In the genomic region with DNA sequence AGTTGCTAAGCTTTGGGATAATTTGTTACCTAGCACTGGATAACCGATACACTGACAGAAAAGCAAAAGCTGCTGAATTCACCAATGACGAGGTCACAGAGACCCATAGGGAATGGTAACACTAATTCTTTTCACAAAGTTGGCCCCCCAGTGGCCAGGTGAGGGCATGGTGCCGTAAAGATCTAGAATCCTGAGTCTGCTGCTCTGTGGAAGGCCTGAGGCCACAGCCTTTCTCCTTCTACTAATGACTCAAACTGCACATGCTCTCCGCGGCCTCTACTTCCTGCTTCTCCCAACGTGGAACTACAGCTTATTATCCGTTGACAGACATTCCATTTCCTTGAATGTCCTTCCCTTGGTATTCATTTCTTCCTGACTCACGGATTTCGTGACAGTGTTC, we compare ENCODE assay signal across 14 cellular contexts.
A peak's percentile ranks its signal among the peaks of the same experiment; 100 is the strongest.
DNase-seq lines count a peak whose midpoint lies in the region; ATAC-seq and TF ChIP-seq lines count a peak whose summit lies in the region.
"Had no signal": no experiment of that assay in that cellular context is flagged by ENCODE, and none has a peak within 500 bp of the region (broad histone marks: within the 10 kb centered on the region; RNA-seq: fewer than 3 reads in every experiment).

No MANE protein-coding gene starts in this region.

- H3K27me3 ChIP-seq in BLaER1 treated with 17β-estradiol and CSF1 and Interleukin-3, amounts not matched to agents 10 nM and 100 nM = no peaks in the 10 kb centered on the region
- no peaks in the 10 kb centered on the region for H3K27me3 ChIP-seq in MG63
- no peaks in the 10 kb centered on the region for H3K27me3 ChIP-seq in dorsolateral prefrontal cortex

- peak overlapping the region in 4 of 10 experiments; percentile 5 to 46 (median 27); a peak in 5 of 20 replicates for H3K4me3 ChIP-seq in BLaER1 treated with 17β-estradiol and CSF1 and Interleukin-3, amounts not matched to agents 10 nM and 100 nM
- H3K4me3 ChIP-seq in GM12865 (ENCODE audit: low read depth, low read length) (no peak overlapping the region), MG63 (no peak overlapping the region), dorsolateral prefrontal cortex (no peak overlapping the region)

- peaks cover 0 to 86% (median 39%) of the 10 kb centered on the region in 11 experiments; a peak in 17 of 22 replicates for H3K36me3 ChIP-seq in BLaER1 treated with 17β-estradiol and CSF1 and Interleukin-3, amounts not matched to agents 10 nM and 100 nM
- no peaks in the 10 kb centered on the region for H3K36me3 ChIP-seq in MG63

- DNase-seq in GM12865 (ENCODE audit: low read depth) (no peak), RPMI8226 (peak; percentile 23), islet precursor cell (peak; percentile 57), MG63 (no peak), dorsolateral prefrontal cortex (no peak), OCI-M1 (lab: John Stamatoyannopoulos, UW) (no peak)
- DNase-seq: activated T-cell treated with anti-CD3 and anti-CD28 coated beads, Interleukin-2, amount 50 U/mL, for 24 hours; dermis blood vessel endothelial cell; NCI-H1048; NCI-H446 treated with DMSO at 0.1 percent for 48 hours; T-helper 2 cell had no signal

- H3K4me1 ChIP-seq in BLaER1 treated with 17β-estradiol and CSF1 and Interleukin-3, amounts not matched to agents 10 nM and 100 nM = peaks cover 82 to 100% (median 99%) of the 10 kb centered on the region in 10 experiments

- peaks cover 0 to 62% (median 42%) of the 10 kb centered on the region in 11 experiments; a peak in 19 of 22 replicates for H3K9me3 ChIP-seq in BLaER1 treated with 17β-estradiol and CSF1 and Interleukin-3, amounts not matched to agents 10 nM and 100 nM (replicated peaks in 1 of 11)
- no peaks in the 10 kb centered on the region; the same call in 1 of the 2 replicates for H3K9me3 ChIP-seq in MG63

- peaks cover 0 to 9% (median 0%) of the 10 kb centered on the region in 11 experiments; a peak in 2 of 22 replicates for H4K20me1 ChIP-seq in BLaER1 treated with 17β-estradiol and CSF1 and Interleukin-3, amounts not matched to agents 10 nM and 100 nM

- peak overlapping the region; percentile 65 to 91 (median 81) for H3K4me2 ChIP-seq in BLaER1 treated with 17β-estradiol and CSF1 and Interleukin-3, amounts not matched to agents 10 nM and 100 nM

- peak overlapping the region; percentile 74 to 91 (median 86); a peak in 21 of 22 replicates for H3K27ac ChIP-seq in BLaER1 treated with 17β-estradiol and CSF1 and Interleukin-3, amounts not matched to agents 10 nM and 100 nM
- peak overlapping the region in 29 of 59 donors; percentile 3 to 78 (median 34) for H3K27ac ChIP-seq in dorsolateral prefrontal cortex
- H3K27ac ChIP-seq: RWPE1 had no signal

- intact Hi-C loops in dorsolateral prefrontal cortex (cut with DNase I) = no loop called here

- no peak for ATAC-seq in HG03378 (IDR thresholded peaks at IDR 0.05; ENCODE audit: unreplicated experiment)

- TF ChIP-seq CTCF in GM12865 (IDR thresholded peaks at IDR 0.05; ENCODE audit: insufficient read depth, low read depth, low read length, missing control alignments) (peak; percentile 13), dorsolateral prefrontal cortex (IDR thresholded peaks at IDR 0.05 in 54 of 56, conservative IDR thresholded peaks at IDR 0.05 in 2 of 56; ENCODE audit: low read depth in 1 of 56, partially characterized antibody in 56 of 56) (peak in 2 of 56 donors; percentile 11 to 17)

- H3K9ac ChIP-seq in BLaER1 treated with 17β-estradiol and CSF1 and Interleukin-3, amounts not matched to agents 10 nM and 100 nM = peak overlapping the region; percentile 64 to 78 (median 72); a peak in 12 of 22 replicates

Comparison
In these comparisons a context has a peak if more than half of its experiments do, and no peak if none do; other contexts are left out.
1. DNase-seq: peak in RPMI8226 (single experiment) and islet precursor cell (single experiment); none in GM12865 (single experiment), MG63 (single experiment), dorsolateral prefrontal cortex (0 of 10) and OCI-M1 (single experiment).